26 cellular contexts compared by ENCODE assay signal in the genomic region with DNA sequence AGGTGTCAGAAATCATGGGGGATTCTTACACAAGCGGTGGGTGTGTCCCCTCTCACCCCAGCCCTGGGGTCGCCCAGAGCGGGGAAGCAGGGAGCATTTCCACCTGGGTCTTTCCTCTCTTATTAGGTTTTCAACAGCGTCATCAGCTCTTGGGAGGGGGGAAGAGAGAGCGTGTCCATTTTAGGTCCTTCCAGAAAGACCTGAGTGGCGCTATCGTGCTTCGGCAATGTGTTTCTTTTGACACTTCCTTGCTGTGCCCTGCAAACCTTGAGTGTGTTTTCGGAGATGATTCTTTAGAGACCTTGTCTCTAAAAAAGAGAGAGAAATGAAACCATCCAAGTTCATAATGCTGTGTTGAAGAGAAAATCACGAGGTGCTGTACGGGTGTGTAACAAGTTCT.
"Had no signal": no experiment of that assay in that cellular context is flagged by ENCODE, and none has a peak within 500 bp of the region (broad histone marks: within the 10 kb centered on the region; RNA-seq: fewer than 3 reads in every experiment).

No MANE protein-coding gene starts in this region.

- H3K27ac Mint-ChIP-seq: nephron; stimulated activated naive B cell treated with anti-CD40 and anti-IgM and Interleukin-4, amounts not matched to agents 10 μg/mL and 1 μg/mL and 100 μg/mL, for 72 hours had no signal

- H3K9me3 Mint-ChIP-seq: naive thymus-derived CD8-positive, alpha-beta T cell; nephron; stimulated activated naive B cell treated with anti-CD40 and anti-IgM and Interleukin-4, amounts not matched to agents 10 μg/mL and 1 μg/mL and 100 μg/mL, for 72 hours had no signal

- H3K4me3 Mint-ChIP-seq: naive thymus-derived CD8-positive, alpha-beta T cell; nephron; neural crest cell; stimulated activated naive B cell treated with anti-CD40 and anti-IgM and Interleukin-4, amounts not matched to agents 10 μg/mL and 1 μg/mL and 100 μg/mL, for 72 hours had no signal

- H3K79me2 ChIP-seq: parathyroid adenoma had no signal

- H3K27me3 ChIP-seq: left lung, right lobe of liver, testis, thyroid gland, transverse colon, upper lobe of left lung, vagina had no signal

- H3K36me3 ChIP-seq: left lung, lower lobe of right lung, right lobe of liver, stomach, thyroid gland, transverse colon, upper lobe of left lung, vagina had no signal

- H3K9me3 ChIP-seq: left lung, lower lobe of right lung, psoas muscle, right lobe of liver, stomach, testis, thyroid gland, transverse colon, upper lobe of left lung, vagina had no signal

- ATAC-seq: left cardiac atrium; left lung; lower lobe of right lung; naive thymus-derived CD8-positive, alpha-beta T cell; psoas muscle; right lobe of liver; stimulated activated naive B cell treated with anti-CD40 and anti-IgM and Interleukin-4, amounts not matched to agents 10 μg/mL and 1 μg/mL and 100 μg/mL, for 72 hours; stimulated activated naive CD8-positive, alpha-beta T cell treated with anti-CD3 and anti-CD28 coated beads, Interleukin-15, Interleukin-2, amounts not matched to agents 100 U/mL and 50 U/mL, for 24 hours had no signal

- H3K4me1 ChIP-seq: parathyroid adenoma, psoas muscle, right lobe of liver, stomach, testis, thyroid gland had no signal

- H3K4me1 Mint-ChIP-seq: naive thymus-derived CD8-positive, alpha-beta T cell had no signal

- H3K27ac ChIP-seq: left lung, lower lobe of right lung, parathyroid adenoma, psoas muscle, right lobe of liver, stomach, testis, thyroid gland, transverse colon, upper lobe of left lung, vagina had no signal

- DNase-seq: hippocampal formation; kidney glomerular epithelial cell; left cardiac atrium; left lung; lower lobe of right lung; mammary epithelial cell; mesenchymal stem cell; naive thymus-derived CD8-positive, alpha-beta T cell; nucleus accumbens; psoas muscle; right lobe of liver; stimulated activated CD4-positive, alpha-beta T cell treated with anti-CD3 and anti-CD28 coated beads, Interleukin-1b, Interleukin-23, amount 100 ng/mL, for 48 hours; stimulated activated CD4-positive, alpha-beta T cell treated with anti-CD3 and anti-CD28 coated beads, Interleukin-2, amount 100 ng/mL, for 48 hours; stimulated activated naive B cell treated with anti-CD40 and anti-IgM and Interleukin-4, amounts not matched to agents 10 μg/mL and 1 μg/mL and 100 μg/mL, for 72 hours; stimulated activated naive CD8-positive, alpha-beta T cell treated with anti-CD3 and anti-CD28 coated beads, Interleukin-15, Interleukin-2, amounts not matched to agents 100 U/mL and 50 U/mL, for 24 hours; stomach; testis; thyroid gland; transverse colon had no signal

- H3K9ac ChIP-seq: parathyroid adenoma had no signal

- H3K4me2 ChIP-seq: smooth muscle cell had no signal

- H2AFZ ChIP-seq: parathyroid adenoma had no signal

- H3K4me3 ChIP-seq: left lung, lower lobe of right lung, psoas muscle, right lobe of liver, smooth muscle cell, stomach, testis, thyroid gland, transverse colon, upper lobe of left lung, vagina had no signal

- H3K36me3 Mint-ChIP-seq: naive thymus-derived CD8-positive, alpha-beta T cell; stimulated activated naive B cell treated with anti-CD40 and anti-IgM and Interleukin-4, amounts not matched to agents 10 μg/mL and 1 μg/mL and 100 μg/mL, for 72 hours had no signal

- FAIRE-seq: keratinocyte had no signal
